In the genomic region with DNA sequence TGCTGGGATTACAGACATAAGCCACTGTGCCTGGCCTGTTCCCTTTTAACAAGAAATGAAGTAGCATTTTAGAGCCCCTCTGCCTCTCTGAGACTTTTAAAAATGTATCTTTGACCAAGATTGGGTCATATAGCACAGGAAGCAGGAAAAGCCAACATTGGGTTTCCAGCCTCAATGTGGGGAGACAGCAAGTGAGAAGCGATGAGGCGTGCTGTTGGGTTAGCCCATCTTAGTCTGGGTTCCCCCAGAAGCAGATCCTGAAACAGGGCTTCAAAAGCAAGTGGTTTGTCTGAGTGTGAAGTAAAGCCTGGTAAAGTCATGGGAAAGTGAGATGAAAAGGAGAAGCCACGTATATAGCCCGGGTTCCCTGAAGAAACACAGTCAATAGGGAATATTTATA, we compare ENCODE assay signal across 10 cellular contexts. TPM values are rescaled to one million over a fixed set of nuclear protein-coding genes. Genes with fewer than 3 reads are reported as not detected.
"Had no signal": no experiment of that assay in that cellular context is flagged by ENCODE, and none has a peak within 500 bp of the region (broad histone marks: within the 10 kb centered on the region; RNA-seq: fewer than 3 reads in every experiment).

No MANE protein-coding gene starts in this region.

- H3K9ac ChIP-seq: GM23248 had no signal

- FAIRE-seq: H1, H54 had no signal

- H3K27ac Mint-ChIP-seq: H9, HFFc6 had no signal

- H2AFZ ChIP-seq: GM23248 had no signal

- H3K4me3 Mint-ChIP-seq: H9, HFFc6 had no signal

- ATAC-seq: HCT116 had no signal

- H3K36me3 ChIP-seq: HAP-1 had no signal

- H3K27ac ChIP-seq: GM23248 had no signal

- H3K4me3 ChIP-seq: GM23248, HAP-1 had no signal

- H3K9me3 Mint-ChIP-seq: H9 had no signal

- DNase-seq: GM23248, GOT3, H7, H9, HCEC 1CT, HFFc6 had no signal

- H3K9me3 ChIP-seq: HAP-1 had no signal

- H3K4me1 ChIP-seq: HAP-1 had no signal

RNA-seq across cellular contexts. Expression of a gene that starts 48.2 kb away (rescaled TPM):
- total RNA-seq: GM23248, H9, HFFc6 had no signal
- polyA plus RNA-seq: GM23248 had no signal
